Comparison of ENCODE assay signal across 17 cellular contexts in genomic region chr18:40012931-40013609, GRCh38.
DNase-seq lines count a peak whose midpoint lies in the region; ATAC-seq and TF ChIP-seq lines count a peak whose summit lies in the region.
"Had no signal": no experiment of that assay in that cellular context is flagged by ENCODE, and none has a peak within 500 bp of the region (broad histone marks: within the 10 kb centered on the region; RNA-seq: fewer than 3 reads in every experiment).

No MANE protein-coding gene starts in this region.

- H3K4me1 Mint-ChIP-seq in neural progenitor cell = peaks cover 8% of the 10 kb centered on the region
- H3K4me1 Mint-ChIP-seq: activated CD4-positive, alpha-beta T cell treated with anti-CD3 and anti-CD28 coated beads, Interleukin-2, amount 10 ng/mL, durations not matched to agents 7 days and 5 days had no signal

- DNase-seq in SK-N-SH = no peak
- peak; percentile 51 to 63 for DNase-seq in fibroblast of lung (ENCODE audit: low read depth in 2 of 2)
- no peak for DNase-seq in neural progenitor cell (ENCODE audit: low spot score)
- no peak for DNase-seq in NCI-H2107 treated with DMSO at 0.1 percent for 48 hours (lab: John Stamatoyannopoulos, UW; ENCODE audit: unreplicated experiment)
- no peak for DNase-seq in COR-L47 (lab: John Stamatoyannopoulos, UW)
- DNase-seq in NCI-H1105 (lab: John Stamatoyannopoulos, UW) = no peak
- DNase-seq: activated CD4-positive, alpha-beta T cell treated with anti-CD3 and anti-CD28 coated beads, Interleukin-2, amount 10 ng/mL, durations not matched to agents 7 days and 5 days; activated CD8-positive, alpha-beta memory T cell treated with anti-CD3 and anti-CD28 coated beads, Interleukin-2, amount 50 U/mL, for 48 hours; body of pancreas; lower lobe of right lung; NCI-H187; posterior cingulate gyrus; SW 1271; thyroid gland had no signal

- H4K20me1 ChIP-seq in SK-N-SH (ENCODE audit: insufficient read depth) (no peaks in the 10 kb centered on the region), fibroblast of lung (ENCODE audit: control insufficient read depth, extremely low read depth, insufficient read depth, low read length) (no peaks in the 10 kb centered on the region), neural progenitor cell (ENCODE audit: low read depth) (no peaks in the 10 kb centered on the region)

- H3K79me2 ChIP-seq in ACC112 (ENCODE audit: control insufficient read depth, insufficient read depth, low read length, unreplicated experiment) = no peaks in the 10 kb centered on the region
- no peaks in the 10 kb centered on the region for H3K79me2 ChIP-seq in SK-N-SH (ENCODE audit: insufficient read depth)
- no peaks in the 10 kb centered on the region for H3K79me2 ChIP-seq in fibroblast of lung (ENCODE audit: control insufficient read depth, insufficient read depth, low read length)
- H3K79me2 ChIP-seq in neural progenitor cell (ENCODE audit: low read depth) = no peaks in the 10 kb centered on the region

- H3K36me3 ChIP-seq in ACC112 (ENCODE audit: insufficient read depth, low read length) (no peaks in the 10 kb centered on the region), SK-N-SH (replicated peaks in 1 of 2; ENCODE audit: control insufficient read depth in 1 of 2, insufficient read depth in 2 of 2, low read length in 1 of 2) (no peaks in the 10 kb centered on the region), fibroblast of lung (ENCODE audit: control insufficient read depth, insufficient read depth, low read length) (no peaks in the 10 kb centered on the region), neural progenitor cell (no peaks in the 10 kb centered on the region)
- H3K36me3 ChIP-seq: lower lobe of right lung, thyroid gland had no signal

- H3K27ac Mint-ChIP-seq in neural progenitor cell = no peak overlapping the region
- H3K27ac Mint-ChIP-seq: activated CD4-positive, alpha-beta T cell treated with anti-CD3 and anti-CD28 coated beads, Interleukin-2, amount 10 ng/mL, durations not matched to agents 7 days and 5 days had no signal

- H3K27me3 ChIP-seq in ACC112 (ENCODE audit: insufficient read depth, low read length) (no peaks in the 10 kb centered on the region), SK-N-SH (ENCODE audit: insufficient read depth) (no peaks in the 10 kb centered on the region), fibroblast of lung (ENCODE audit: control insufficient read depth, insufficient read depth, low read length) (no peaks in the 10 kb centered on the region), neural progenitor cell (no peaks in the 10 kb centered on the region)
- H3K27me3 ChIP-seq: body of pancreas, thyroid gland had no signal

- H3K4me1 ChIP-seq in ACC112 (ENCODE audit: control insufficient read depth, insufficient read depth, low read length, unreplicated experiment) (peaks cover 6% of the 10 kb centered on the region), SK-N-SH (ENCODE audit: control insufficient read depth in 1 of 2, insufficient read depth in 2 of 2, low read depth in 1 of 2, low read length in 1 of 2) (no peaks in the 10 kb centered on the region), fibroblast of lung (ENCODE audit: control insufficient read depth, extremely low read depth, insufficient read depth, low read length) (no peaks in the 10 kb centered on the region), neural progenitor cell (peaks cover 20% of the 10 kb centered on the region)
- H3K4me1 ChIP-seq: A549, body of pancreas, lower lobe of right lung, thyroid gland had no signal

- no peak for TF ChIP-seq EP300 in SK-N-SH (IDR thresholded peaks at IDR 0.05; ENCODE audit: borderline replicate concordance in 1 of 2, low read depth in 1 of 2, low read length in 1 of 2)

- H3K4me2 ChIP-seq in SK-N-SH = no peak overlapping the region
- no peak overlapping the region for H3K4me2 ChIP-seq in fibroblast of lung (ENCODE audit: extremely low read depth, insufficient read depth, low read length)
- no peak overlapping the region for H3K4me2 ChIP-seq in neural progenitor cell
- H3K4me2 ChIP-seq: A549 had no signal

- no peak overlapping the region for H3K9ac ChIP-seq in SK-N-SH
- H3K9ac ChIP-seq in fibroblast of lung (ENCODE audit: insufficient read depth, low read length) = no peak overlapping the region
- no peak overlapping the region for H3K9ac ChIP-seq in neural progenitor cell

- no peaks in the 10 kb centered on the region for H3K9me2 ChIP-seq in SK-N-SH

- no peaks in the 10 kb centered on the region for H3K27me3 Mint-ChIP-seq in neural progenitor cell (ENCODE audit: insufficient read depth, low read depth)
- H3K27me3 Mint-ChIP-seq: activated CD4-positive, alpha-beta T cell treated with anti-CD3 and anti-CD28 coated beads, Interleukin-2, amount 10 ng/mL, durations not matched to agents 7 days and 5 days had no signal

- no peak for ATAC-seq in GM19324 (IDR thresholded peaks at IDR 0.05; ENCODE audit: low FRiP score, unreplicated experiment)
- ATAC-seq: A549, body of pancreas, lower lobe of right lung had no signal

- H3K4me3 ChIP-seq in ACC112 (ENCODE audit: low read depth, low read length) (no peak overlapping the region), SK-N-SH (ENCODE audit: low read depth in 2 of 2, low read length in 1 of 2) (no peak overlapping the region), fibroblast of lung (replicated peaks in 1 of 4; ENCODE audit: control extremely low read depth in 1 of 4, insufficient read depth in 1 of 4, low read depth in 3 of 4, low read length in 4 of 4) (no peak overlapping the region), neural progenitor cell (no peak overlapping the region)
- H3K4me3 ChIP-seq: A549, body of pancreas, lower lobe of right lung, thyroid gland had no signal

- H3K9me3 Mint-ChIP-seq in neural progenitor cell = no peaks in the 10 kb centered on the region
- H3K9me3 Mint-ChIP-seq: activated CD4-positive, alpha-beta T cell treated with anti-CD3 and anti-CD28 coated beads, Interleukin-2, amount 10 ng/mL, durations not matched to agents 7 days and 5 days had no signal

- no peak overlapping the region for H3K4me3 Mint-ChIP-seq in neural progenitor cell
- H3K4me3 Mint-ChIP-seq: activated CD4-positive, alpha-beta T cell treated with anti-CD3 and anti-CD28 coated beads, Interleukin-2, amount 10 ng/mL, durations not matched to agents 7 days and 5 days had no signal

- peak overlapping the region; percentile 25; the same call in 1 of the 2 replicates for H3K27ac ChIP-seq in ACC112 (ENCODE audit: low read depth, low read length)
- no peak overlapping the region for H3K27ac ChIP-seq in SK-N-SH (ENCODE audit: low read depth in 2 of 2, low read length in 1 of 2)
- H3K27ac ChIP-seq in fibroblast of lung (ENCODE audit: insufficient read depth, low read length) = no peak overlapping the region
- no peak overlapping the region for H3K27ac ChIP-seq in neural progenitor cell
- H3K27ac ChIP-seq: A549, body of pancreas, lower lobe of right lung, thyroid gland had no signal

- POLR2A ChIA-PET in SK-N-SH (lab: Yijun Ruan, JAX) = no interaction called here

- no peaks in the 10 kb centered on the region for H3F3A ChIP-seq in SK-N-SH (replicated peaks; ENCODE audit: insufficient read depth)
- H3F3A ChIP-seq in neural progenitor cell (ENCODE audit: low read depth) = no peaks in the 10 kb centered on the region

- H2AFZ ChIP-seq in ACC112 (ENCODE audit: low read length, unreplicated experiment) = no peak overlapping the region
- H2AFZ ChIP-seq in SK-N-SH (ENCODE audit: low read depth) = no peak overlapping the region
- no peak overlapping the region for H2AFZ ChIP-seq in fibroblast of lung (ENCODE audit: low read length)
- H2AFZ ChIP-seq in neural progenitor cell (replicated peaks) = peak overlapping the region; percentile 39

- no peaks in the 10 kb centered on the region for H3K36me3 Mint-ChIP-seq in neural progenitor cell

- TF ChIP-seq RAD21 in SK-N-SH (IDR thresholded peaks at IDR 0.05; ENCODE audit: low read length) = no peak

- CTCF ChIA-PET in SK-N-SH (lab: Yijun Ruan, JAX) = interaction anchor here (1.2 to 1.3 kb wide), 2 partner anchors 147 to 1083 kb away, joined by 3 to 4 read pairs; no protein-coding TSS in a partner anchor

- H3K9me3 ChIP-seq in SK-N-SH (no peaks in the 10 kb centered on the region), fibroblast of lung (ENCODE audit: control insufficient read depth, insufficient read depth, low read depth, low read length) (no peaks in the 10 kb centered on the region), neural progenitor cell (ENCODE audit: low read depth) (no peaks in the 10 kb centered on the region)
- H3K9me3 ChIP-seq: A549, body of pancreas, lower lobe of right lung, thyroid gland had no signal

- TF ChIP-seq CTCF in SK-N-SH (IDR thresholded peaks at IDR 0.05) (no peak), fibroblast of lung (conservative IDR thresholded peaks at IDR 0.05 in 1 of 2, IDR thresholded peaks at IDR 0.05 in 1 of 2; ENCODE audit: low read depth in 1 of 2, low read length in 2 of 2) (no peak), neural progenitor cell (IDR thresholded peaks at IDR 0.05) (no peak)

TF ChIP-seq in SK-N-SH, 30 proteins besides CTCF, POLR2A, EP300 and RAD21:
- TF ChIP-seq PBX3 (IDR thresholded peaks at IDR 0.05) (0 out of 2 replicates have a peak, but pooled peaks have one; percentile 6), EZH2phosphoT487 (IDR thresholded peaks at IDR 0.05; ENCODE audit: borderline replicate concordance, low read depth) (no peak)

Comparison
In these comparisons a context has a peak if more than half of its experiments do, and no peak if none do; other contexts are left out.
1. DNase-seq: peak in fibroblast of lung (2 of 2); none in SK-N-SH (single experiment), neural progenitor cell (single experiment), NCI-H2107 treated with DMSO at 0.1 percent for 48 hours (single experiment), COR-L47 (single experiment) and NCI-H1105 (single experiment).